1 cellular context compared by ENCODE assay signal in the genomic region with DNA sequence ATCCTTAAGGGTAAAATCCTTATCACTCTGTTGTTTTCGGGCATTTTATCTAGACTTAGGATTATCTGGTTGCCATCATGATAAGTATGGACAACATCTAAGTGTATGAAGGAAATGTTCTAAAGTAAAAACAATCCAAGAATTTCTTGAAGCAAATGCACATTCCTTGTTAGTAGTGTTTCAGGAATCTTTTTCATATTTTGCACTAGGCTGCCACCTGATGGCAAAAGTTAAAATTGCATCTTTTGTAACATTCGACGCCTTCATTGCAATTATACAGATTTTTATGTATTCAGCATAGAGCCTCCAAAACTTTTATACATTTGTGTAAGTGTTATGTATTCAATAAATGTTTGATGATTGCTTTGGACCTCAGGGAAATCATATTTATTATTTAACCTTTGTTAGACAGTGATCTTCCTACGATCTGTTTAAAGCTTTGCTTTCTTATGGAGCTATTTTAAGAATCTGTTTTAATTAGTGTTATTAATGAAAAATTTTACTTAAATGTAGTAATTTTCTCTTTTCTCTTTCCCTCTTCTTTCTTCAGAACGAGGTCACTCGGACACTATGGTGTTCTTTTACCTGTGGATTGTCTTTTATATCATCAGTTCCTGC.
TF ChIP-seq lines count a peak whose summit lies in the region.

No MANE protein-coding gene starts in this region.

TF ChIP-seq in SK-N-SH, 30 proteins besides CTCF, POLR2A, EP300 and RAD21 (continued from another document):
- TF ChIP-seq, protein P1, sequence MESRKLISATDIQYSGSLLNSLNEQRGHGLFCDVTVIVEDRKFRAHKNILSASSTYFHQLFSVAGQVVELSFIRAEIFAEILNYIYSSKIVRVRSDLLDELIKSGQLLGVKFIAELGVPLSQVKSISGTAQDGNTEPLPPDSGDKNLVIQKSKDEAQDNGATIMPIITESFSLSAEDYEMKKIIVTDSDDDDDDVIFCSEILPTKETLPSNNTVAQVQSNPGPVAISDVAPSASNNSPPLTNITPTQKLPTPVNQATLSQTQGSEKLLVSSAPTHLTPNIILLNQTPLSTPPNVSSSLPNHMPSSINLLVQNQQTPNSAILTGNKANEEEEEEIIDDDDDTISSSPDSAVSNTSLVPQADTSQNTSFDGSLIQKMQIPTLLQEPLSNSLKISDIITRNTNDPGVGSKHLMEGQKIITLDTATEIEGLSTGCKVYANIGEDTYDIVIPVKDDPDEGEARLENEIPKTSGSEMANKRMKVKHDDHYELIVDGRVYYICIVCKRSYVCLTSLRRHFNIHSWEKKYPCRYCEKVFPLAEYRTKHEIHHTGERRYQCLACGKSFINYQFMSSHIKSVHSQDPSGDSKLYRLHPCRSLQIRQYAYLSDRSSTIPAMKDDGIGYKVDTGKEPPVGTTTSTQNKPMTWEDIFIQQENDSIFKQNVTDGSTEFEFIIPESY (IDR thresholded peaks at IDR 0.05; ENCODE audit: borderline replicate concordance, low read depth) = no peak
- TF ChIP-seq, protein P2, sequence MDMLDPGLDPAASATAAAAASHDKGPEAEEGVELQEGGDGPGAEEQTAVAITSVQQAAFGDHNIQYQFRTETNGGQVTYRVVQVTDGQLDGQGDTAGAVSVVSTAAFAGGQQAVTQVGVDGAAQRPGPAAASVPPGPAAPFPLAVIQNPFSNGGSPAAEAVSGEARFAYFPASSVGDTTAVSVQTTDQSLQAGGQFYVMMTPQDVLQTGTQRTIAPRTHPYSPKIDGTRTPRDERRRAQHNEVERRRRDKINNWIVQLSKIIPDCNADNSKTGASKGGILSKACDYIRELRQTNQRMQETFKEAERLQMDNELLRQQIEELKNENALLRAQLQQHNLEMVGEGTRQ (IDR thresholded peaks at IDR 0.05; ENCODE audit: borderline replicate concordance, low read depth, low read length) = no peak
- 0 out of 2 replicates have a peak, but pooled peaks have one; percentile 14 for TF ChIP-seq TEAD4 (IDR thresholded peaks at IDR 0.05; ENCODE audit: borderline replicate concordance, insufficient read depth)
- peak; percentile 85 for TF ChIP-seq SMC3 (IDR thresholded peaks at IDR 0.05; ENCODE audit: low read depth, low read length)
- TF ChIP-seq EZH2phosphoT487 (IDR thresholded peaks at IDR 0.05; ENCODE audit: borderline replicate concordance, low read depth) = no peak
- TF ChIP-seq FOSL2 (IDR thresholded peaks at IDR 0.05; ENCODE audit: borderline replicate concordance, low read depth) = no peak
- no peak for TF ChIP-seq CHD2 (IDR thresholded peaks at IDR 0.05; ENCODE audit: low read length, partially characterized antibody)
